ENCODE assay signal across 15 cellular contexts in genomic region chr12:124542021-124542941, GRCh38. TPM values are rescaled to one million over a fixed set of nuclear protein-coding genes. Genes with fewer than 3 reads are reported as not detected.
DNase-seq lines count a peak whose midpoint lies in the region; ATAC-seq, FAIRE-seq and TF ChIP-seq lines count a peak whose summit lies in the region.
"Had no signal": no experiment of that assay in that cellular context is flagged by ENCODE, and none has a peak within 500 bp of the region (broad histone marks: within the 10 kb centered on the region; RNA-seq: fewer than 3 reads in every experiment).

No MANE protein-coding gene starts in this region.

- no peak for TF ChIP-seq CTCF in SK-N-SH (IDR thresholded peaks at IDR 0.05)
- TF ChIP-seq CTCF in PC-3 (conservative IDR thresholded peaks at IDR 0.05; ENCODE audit: low read depth, low read length) = no peak
- no peak for TF ChIP-seq CTCF in kidney (IDR thresholded peaks at IDR 0.05; ENCODE audit: borderline replicate concordance, extremely low read depth, insufficient read depth)
- no peak for TF ChIP-seq CTCF in thyroid gland (IDR thresholded peaks at IDR 0.05)

- 86% methylated on average over 15 of the region's 28 CpGs for WGBS in SK-N-SH (ENCODE audit: low lambda C conversion rate)
- 77 to 91% methylated on average over 7 to 16 of the region's 28 CpGs for WGBS in thyroid gland, 2 donors

- no peak overlapping the region for H3K4me3 ChIP-seq in SK-N-SH (ENCODE audit: low read depth in 2 of 2, low read length in 1 of 2)
- no peak overlapping the region for H3K4me3 ChIP-seq in PC-3 (ENCODE audit: low read length)
- no peak overlapping the region for H3K4me3 ChIP-seq in kidney (ENCODE audit: low read length in 2 of 2)
- H3K4me3 ChIP-seq in thyroid gland (replicated peaks in 1 of 3) = no peak overlapping the region
- H3K4me3 ChIP-seq: left lung had no signal

- no peaks in the 10 kb centered on the region for H3K27me3 Mint-ChIP-seq in natural killer cell treated with Interleukin-12 subunit alpha and Interleukin-12 subunit beta and Interleukin-15 and Interleukin-18, amount 100 ng/mL, for 72 hours

- no peak for DNase-seq in SK-N-SH
- DNase-seq in PC-3 = peak; percentile 34
- DNase-seq in kidney = peak; percentile 72
- no peak for DNase-seq in thyroid gland
- DNase-seq in NCI-H82 treated with DMSO at 0.1 percent for 48 hours (lab: John Stamatoyannopoulos, UW; ENCODE audit: unreplicated experiment) = no peak
- DNase-seq in EL = no peak
- no peak for DNase-seq in natural killer cell treated with Interleukin-12 subunit alpha and Interleukin-12 subunit beta and Interleukin-15 and Interleukin-18, amount 100 ng/mL, for 72 hours (ENCODE audit: low spot score)
- DNase-seq: activated CD8-positive, alpha-beta memory T cell treated with anti-CD3 and anti-CD28 coated beads for 24 hours; activated effector memory CD4-positive, alpha-beta T cell treated with anti-CD3 and anti-CD28 coated beads, Interleukin-2, amount 50 U/mL, for 16 hours; heart left ventricle; MM.1S; Right ventricle myocardium superior had no signal

- H4K20me1 ChIP-seq in SK-N-SH (ENCODE audit: insufficient read depth) (peaks cover 81% of the 10 kb centered on the region), PC-3 (ENCODE audit: low read length) (peaks cover 48% of the 10 kb centered on the region; the same call in 1 of the 2 replicates)

- H3F3A ChIP-seq in SK-N-SH (replicated peaks; ENCODE audit: insufficient read depth) = peaks cover 9% of the 10 kb centered on the region
- H3F3A ChIP-seq in PC-3 (ENCODE audit: low read length, unreplicated experiment) = no peaks in the 10 kb centered on the region

- peaks cover 35 to 80% of the 10 kb centered on the region in 2 experiments; a peak in 3 of 4 replicates for H3K4me1 ChIP-seq in SK-N-SH (ENCODE audit: control insufficient read depth in 1 of 2, insufficient read depth in 2 of 2, low read depth in 1 of 2, low read length in 1 of 2)
- peaks cover 7% of the 10 kb centered on the region for H3K4me1 ChIP-seq in PC-3 (ENCODE audit: insufficient read depth, low read length)
- H3K4me1 ChIP-seq in kidney (ENCODE audit: control insufficient read depth in 1 of 2, insufficient read depth in 1 of 2, low read depth in 1 of 2, low read length in 2 of 2) = peaks cover 41 to 67% of the 10 kb centered on the region in 2 donors
- peaks cover 49 to 76% of the 10 kb centered on the region in 2 donors for H3K4me1 ChIP-seq in thyroid gland

- peak overlapping the region in 1 of 2 experiments; percentile 98; a peak in 2 of 4 replicates for H3K27ac ChIP-seq in SK-N-SH (ENCODE audit: low read depth in 2 of 2, low read length in 1 of 2)
- H3K27ac ChIP-seq in PC-3 (ENCODE audit: low read length) = no peak overlapping the region
- no peak overlapping the region for H3K27ac ChIP-seq in kidney (ENCODE audit: low read depth in 2 of 2, low read length in 2 of 2)
- H3K27ac ChIP-seq in thyroid gland = peak overlapping the region in 2 of 3 donors; percentile 2 to 28
- H3K27ac ChIP-seq: heart left ventricle had no signal

- CTCF ChIA-PET in SK-N-SH (lab: Yijun Ruan, JAX) (interaction anchor here (1.2 kb wide), 1 partner anchor 10 kb away, joined by 3 read pairs; no protein-coding TSS in a partner anchor), PC-3 (lab: Charles Lee) (no interaction called here)

- H3K9me2 ChIP-seq in SK-N-SH (no peaks in the 10 kb centered on the region), PC-3 (replicated peaks; ENCODE audit: low read length) (no peaks in the 10 kb centered on the region)

- H3K9ac ChIP-seq in SK-N-SH (no peak overlapping the region), PC-3 (ENCODE audit: low read length) (no peak overlapping the region), kidney (ENCODE audit: low read length in 2 of 2) (no peak overlapping the region)

- TF ChIP-seq EP300 in SK-N-SH (IDR thresholded peaks at IDR 0.05; ENCODE audit: borderline replicate concordance in 1 of 2, low read depth in 1 of 2, low read length in 1 of 2) = no peak

- no TSS peak for BruUV-seq in PC-3 (replicated peaks; lab: Mats Ljungman, UMichigan)

- ATAC-seq in SK-N-SH treated with all-trans-retinoic acid at 6 μM for 48 hours (peak; percentile 2; the same call in 1 of the 3 replicates), PC-3 (peak; percentile 32)
- no peak for ATAC-seq in natural killer cell treated with Interleukin-12 subunit alpha and Interleukin-12 subunit beta and Interleukin-15 and Interleukin-18, amount 100 ng/mL, for 72 hours

- H3K27ac Mint-ChIP-seq in natural killer cell treated with Interleukin-12 subunit alpha and Interleukin-12 subunit beta and Interleukin-15 and Interleukin-18, amount 100 ng/mL, for 72 hours = no peak overlapping the region

- no peak overlapping the region for H3K4me3 Mint-ChIP-seq in natural killer cell treated with Interleukin-12 subunit alpha and Interleukin-12 subunit beta and Interleukin-15 and Interleukin-18, amount 100 ng/mL, for 72 hours

- H2AFZ ChIP-seq in SK-N-SH (ENCODE audit: low read depth) (no peak overlapping the region), PC-3 (ENCODE audit: low read length) (no peak overlapping the region)

- no peaks in the 10 kb centered on the region for H3K9me3 ChIP-seq in SK-N-SH
- no peaks in the 10 kb centered on the region for H3K9me3 ChIP-seq in PC-3 (ENCODE audit: low read length)
- no peaks in the 10 kb centered on the region for H3K9me3 ChIP-seq in kidney (ENCODE audit: control insufficient read depth in 1 of 2, low read length in 2 of 2)
- H3K9me3 ChIP-seq in thyroid gland = no peaks in the 10 kb centered on the region
- H3K9me3 ChIP-seq: heart left ventricle, left lung had no signal

- H3K4me2 ChIP-seq in SK-N-SH (no peak overlapping the region), PC-3 (ENCODE audit: low read length) (no peak overlapping the region)

- no peaks in the 10 kb centered on the region for H3K9me3 Mint-ChIP-seq in natural killer cell treated with Interleukin-12 subunit alpha and Interleukin-12 subunit beta and Interleukin-15 and Interleukin-18, amount 100 ng/mL, for 72 hours

- POLR2A ChIA-PET in SK-N-SH (lab: Yijun Ruan, JAX) (no interaction called here), PC-3 (lab: Charles Lee; ENCODE audit: unreplicated experiment) (no interaction called here)

- H3K4me1 Mint-ChIP-seq in natural killer cell treated with Interleukin-12 subunit alpha and Interleukin-12 subunit beta and Interleukin-15 and Interleukin-18, amount 100 ng/mL, for 72 hours (ENCODE audit: low read depth in 2 of 2) = peaks cover 33 to 36% of the 10 kb centered on the region in 2 donors

- intact Hi-C loops in PC-3 (cut with micrococcal nuclease) (no loop called here), kidney (cut with DNase I) (no loop called here), thyroid gland (cut with DNase I) (no loop called here)

- H3K36me3 ChIP-seq in SK-N-SH (replicated peaks in 1 of 2; ENCODE audit: control insufficient read depth in 1 of 2, insufficient read depth in 2 of 2, low read length in 1 of 2) = no peaks in the 10 kb centered on the region
- peaks cover 1% of the 10 kb centered on the region; the same call in 1 of the 2 replicates for H3K36me3 ChIP-seq in PC-3 (ENCODE audit: low read depth, low read length)
- no peaks in the 10 kb centered on the region for H3K36me3 ChIP-seq in kidney (ENCODE audit: control insufficient read depth in 1 of 2, insufficient read depth in 2 of 2, low read length in 2 of 2)
- no peaks in the 10 kb centered on the region for H3K36me3 ChIP-seq in thyroid gland
- H3K36me3 ChIP-seq: left lung had no signal

- H3K79me2 ChIP-seq in SK-N-SH (ENCODE audit: insufficient read depth) = peaks cover 82% of the 10 kb centered on the region
- H3K79me2 ChIP-seq in PC-3 (ENCODE audit: low read length) = peaks cover 66% of the 10 kb centered on the region

- no peak for TF ChIP-seq RAD21 in SK-N-SH (IDR thresholded peaks at IDR 0.05; ENCODE audit: low read length)

- no peak for FAIRE-seq in kidney (lab: Jason Lieb, UNC)
- FAIRE-seq: TTC549 had no signal

- no peaks in the 10 kb centered on the region for H3K36me3 Mint-ChIP-seq in natural killer cell treated with Interleukin-12 subunit alpha and Interleukin-12 subunit beta and Interleukin-15 and Interleukin-18, amount 100 ng/mL, for 72 hours

- TF ChIP-seq POLR2A in thyroid gland (IDR thresholded peaks at IDR 0.05) = no peak

- H3K27me3 ChIP-seq in SK-N-SH (ENCODE audit: insufficient read depth) = no peaks in the 10 kb centered on the region
- H3K27me3 ChIP-seq in PC-3 (ENCODE audit: low read length) = no peaks in the 10 kb centered on the region
- H3K27me3 ChIP-seq in thyroid gland = no peaks in the 10 kb centered on the region
- H3K27me3 ChIP-seq: heart left ventricle, left lung had no signal

TF ChIP-seq in SK-N-SH, 30 proteins besides CTCF, POLR2A, EP300 and RAD21 (continues in another document):
- TF ChIP-seq MXI1 (IDR thresholded peaks at IDR 0.05; ENCODE audit: low read depth, low read length) = no peak
- no peak for TF ChIP-seq RCOR1 (IDR thresholded peaks at IDR 0.05; ENCODE audit: low read length)
- TF ChIP-seq EZH2phosphoT487 (IDR thresholded peaks at IDR 0.05; ENCODE audit: borderline replicate concordance, low read depth) = no peak

RNA-seq across cellular contexts. Expression of gene NCOR2, which starts 25.1 kb away (rescaled TPM):
- polyA plus RNA-seq in SK-N-SH (2012; rRNA removed) (9.1 and 19.0 TPM in 2 replicates), kidney (ENCODE audit: insufficient read depth, low read depth, low replicate concordance) (18.7 TPM)
- 14.3 and 16.0 TPM in 2 replicates for polyA plus RNA-seq in SK-N-SH (2012; cell fraction: cytosol; rRNA removed)
- 61.3 and 99.7 TPM in 2 replicates for polyA plus RNA-seq in SK-N-SH (2012; cell fraction: nucleus; rRNA removed)
- total RNA-seq in PC-3 (2014; rRNA removed) (117 and 218 TPM in 2 replicates), kidney (205 TPM), thyroid gland (100 to 1,000 TPM in 2 of 4 donors, 10 to 100 TPM in 2; 45.3 to 178 (median 99.9) TPM)
- 100 to 1,000 TPM in 1 of 2 donors, 10 to 100 TPM in 1; 80.8 to 133 TPM for total RNA-seq in natural killer cell treated with Interleukin-12 subunit alpha and Interleukin-12 subunit beta and Interleukin-15 and Interleukin-18, amount 100 ng/mL, for 72 hours

Comparison
In these comparisons a context has a peak if more than half of its experiments do, and no peak if none do; other contexts are left out.
1. ATAC-seq: peak in SK-N-SH treated with all-trans-retinoic acid at 6 μM for 48 hours (single experiment) and PC-3 (single experiment); none in natural killer cell treated with Interleukin-12 subunit alpha and Interleukin-12 subunit beta and Interleukin-15 and Interleukin-18, amount 100 ng/mL, for 72 hours (0 of 2).
2. DNase-seq: peak in PC-3 (single experiment) and kidney (single experiment); none in SK-N-SH (single experiment), thyroid gland (0 of 2), NCI-H82 treated with DMSO at 0.1 percent for 48 hours (single experiment), EL (single experiment) and natural killer cell treated with Interleukin-12 subunit alpha and Interleukin-12 subunit beta and Interleukin-15 and Interleukin-18, amount 100 ng/mL, for 72 hours (single experiment).
3. H3K27ac ChIP-seq: peak in thyroid gland (2 of 3); none in PC-3 (single experiment) and kidney (0 of 2).